Comparison of ENCODE assay signal across 30 cellular contexts in the genomic region with DNA sequence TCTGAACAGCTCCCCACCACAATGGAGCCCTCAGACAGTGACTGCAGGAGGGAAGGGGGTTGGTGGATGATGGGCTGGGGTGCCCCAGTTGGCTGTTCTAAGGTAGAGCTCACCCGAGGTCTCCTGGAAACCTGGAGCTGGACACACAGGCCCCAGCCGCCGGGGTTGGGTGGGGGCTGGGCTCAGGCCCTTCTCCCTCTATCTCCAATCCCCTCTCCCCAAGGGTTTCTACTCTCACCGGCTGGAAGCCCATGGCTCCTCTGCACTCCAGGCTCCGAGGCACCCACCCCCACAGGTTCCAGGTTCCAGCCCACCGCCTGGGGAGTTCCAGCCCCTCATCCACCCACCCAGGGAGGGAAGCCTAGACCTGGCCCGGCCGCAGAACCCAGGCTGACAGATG. TPM values are rescaled to one million over a fixed set of nuclear protein-coding genes. Genes with fewer than 3 reads are reported as not detected.
"Had no signal": no experiment of that assay in that cellular context is flagged by ENCODE, and none has a peak within 500 bp of the region (broad histone marks: within the 10 kb centered on the region; RNA-seq: fewer than 3 reads in every experiment).

No MANE protein-coding gene starts in this region.

- FAIRE-seq: endometrium, small intestine had no signal

- H3K27ac ChIP-seq: left lung, neutrophil, parathyroid adenoma, thoracic aorta, vagina, VCaP had no signal

- H3K9me3 ChIP-seq: left lung, neutrophil, thoracic aorta, vagina had no signal

- H3K9ac ChIP-seq: parathyroid adenoma had no signal

- H3K4me1 ChIP-seq: parathyroid adenoma had no signal

- H3K79me2 ChIP-seq: parathyroid adenoma had no signal

- H3K4me3 Mint-ChIP-seq: activated CD8-positive, alpha-beta T cell treated with anti-CD3 and anti-CD28 coated beads, Interleukin-2, amount 10 ng/mL, durations not matched to agents 7 days and 5 days; activated naive CD8-positive, alpha-beta T cell treated with anti-CD3 and anti-CD28 coated beads, Interleukin-2, amount 50 U/mL, for 24 hours; activated T-helper 1 cell treated with anti-CD3 and anti-CD28 coated beads, Interleukin-12 subunit alpha, Interleukin-12 subunit beta, Interleukin-2, Interleukin-4 antibody, amounts not matched to agents 30 ng/mL and 10 ng/mL and 1 ng/mL, durations not matched to agents 14 hours and 24 hours and 36 hours; brain; T-helper 2 cell treated with Interferon-gamma antibody and Interleukin-4, amounts not matched to agents 5 μg/mL and 100 μg/mL, for 36 hours; type B pancreatic cell had no signal

- H3K36me3 ChIP-seq: left lung, neutrophil, thoracic aorta, vagina had no signal

- H3K4me3 ChIP-seq: left lung, thoracic aorta, vagina had no signal

- DNase-seq: activated CD4-positive, alpha-beta T cell treated with anti-CD3 and anti-CD28 coated beads, Interleukin-2, amount 50 U/mL, for 1 hour; activated CD8-positive, alpha-beta T cell treated with anti-CD3 and anti-CD28 coated beads, Interleukin-2, amount 10 ng/mL, durations not matched to agents 7 days and 5 days; activated gamma-delta T cell; activated naive CD4-positive, alpha-beta T cell treated with anti-CD3 and anti-CD28 coated beads, Interleukin-2, amount 50 U/mL, for 16 hours; activated naive CD8-positive, alpha-beta T cell treated with anti-CD3 and anti-CD28 coated beads, Interleukin-2, amount 50 U/mL, for 24 hours; anterior cingulate cortex; small intestine; stimulated activated CD4-positive, alpha-beta T cell treated with anti-CD3 and anti-CD28 coated beads, Interleukin-15, amount 100 ng/mL, for 24 hours; stimulated activated naive CD4-positive, alpha-beta T cell had no signal

- H3K36me3 Mint-ChIP-seq: brain, type B pancreatic cell had no signal

- H2AFZ ChIP-seq: parathyroid adenoma had no signal

- H3K27ac Mint-ChIP-seq: activated CD8-positive, alpha-beta T cell treated with anti-CD3 and anti-CD28 coated beads, Interleukin-2, amount 10 ng/mL, durations not matched to agents 7 days and 5 days; activated naive CD8-positive, alpha-beta T cell treated with anti-CD3 and anti-CD28 coated beads, Interleukin-2, amount 50 U/mL, for 24 hours; activated T-helper 1 cell treated with anti-CD3 and anti-CD28 coated beads, Interleukin-12 subunit alpha, Interleukin-12 subunit beta, Interleukin-2, Interleukin-4 antibody, amounts not matched to agents 30 ng/mL and 10 ng/mL and 1 ng/mL, durations not matched to agents 14 hours and 24 hours and 36 hours; brain; naive thymus-derived CD8-positive, alpha-beta T cell; T-helper 2 cell treated with Interferon-gamma antibody and Interleukin-4, amounts not matched to agents 5 μg/mL and 100 μg/mL, for 36 hours; type B pancreatic cell had no signal

- H3K9me3 Mint-ChIP-seq: activated naive CD8-positive, alpha-beta T cell treated with anti-CD3 and anti-CD28 coated beads, Interleukin-2, amount 50 U/mL, for 24 hours; activated T-helper 1 cell treated with anti-CD3 and anti-CD28 coated beads, Interleukin-12 subunit alpha, Interleukin-12 subunit beta, Interleukin-2, Interleukin-4 antibody, amounts not matched to agents 30 ng/mL and 10 ng/mL and 1 ng/mL, durations not matched to agents 14 hours and 24 hours and 36 hours; T-helper 2 cell treated with Interferon-gamma antibody and Interleukin-4, amounts not matched to agents 5 μg/mL and 100 μg/mL, for 36 hours; type B pancreatic cell had no signal

- ATAC-seq: activated CD4-positive, CD25-positive, alpha-beta regulatory T cell treated with anti-CD3 and anti-CD28 coated beads, Interleukin-2, amount 50 U/mL, for 24 hours; activated CD8-positive, alpha-beta T cell treated with anti-CD3 and anti-CD28 coated beads, Interleukin-2, amount 10 ng/mL, durations not matched to agents 7 days and 5 days; activated naive CD8-positive, alpha-beta T cell treated with anti-CD3 and anti-CD28 coated beads, Interleukin-2, amount 50 U/mL, for 24 hours; left lung; naive thymus-derived CD8-positive, alpha-beta T cell; sciatic nerve had no signal

RNA-seq across cellular contexts. Expression of gene NR5A1, which starts 0.8 kb away (rescaled TPM):
- total RNA-seq: activated CD8-positive, alpha-beta T cell treated with anti-CD3 and anti-CD28 coated beads, Interleukin-2, amount 10 ng/mL, durations not matched to agents 7 days and 5 days; activated T-helper 1 cell treated with anti-CD3 and anti-CD28 coated beads, Interleukin-12 subunit alpha, Interleukin-12 subunit beta, Interleukin-2, Interleukin-4 antibody, amounts not matched to agents 30 ng/mL and 10 ng/mL and 1 ng/mL, durations not matched to agents 14 hours and 24 hours and 36 hours; cardiac septum; chondrocyte; epithelial cell of proximal tubule; fibroblast of villous mesenchyme; glomerular endothelial cell; kidney epithelial cell; lung microvascular endothelial cell; naive thymus-derived CD8-positive, alpha-beta T cell; sciatic nerve; thoracic aorta had no signal
- polyA plus RNA-seq: naive thymus-derived CD8-positive, alpha-beta T cell had no signal

RNA-seq across cellular contexts. Expression of gene ADGRD2, which starts 56.2 kb away (rescaled TPM):
- total RNA-seq: activated CD8-positive, alpha-beta T cell treated with anti-CD3 and anti-CD28 coated beads, Interleukin-2, amount 10 ng/mL, durations not matched to agents 7 days and 5 days; activated T-helper 1 cell treated with anti-CD3 and anti-CD28 coated beads, Interleukin-12 subunit alpha, Interleukin-12 subunit beta, Interleukin-2, Interleukin-4 antibody, amounts not matched to agents 30 ng/mL and 10 ng/mL and 1 ng/mL, durations not matched to agents 14 hours and 24 hours and 36 hours; cardiac septum; chondrocyte; epithelial cell of proximal tubule; fibroblast of villous mesenchyme; glomerular endothelial cell; kidney epithelial cell; left lung; lung microvascular endothelial cell; naive thymus-derived CD8-positive, alpha-beta T cell; sciatic nerve; thoracic aorta had no signal
- polyA plus RNA-seq: naive thymus-derived CD8-positive, alpha-beta T cell; small intestine had no signal
